In genomic region chr5:14699159-14699558, GRCh38 we compare ENCODE assay signal across 17 cellular contexts. TPM values are rescaled to one million over a fixed set of nuclear protein-coding genes. Genes with fewer than 3 reads are reported as not detected.
DNase-seq lines count a peak whose midpoint lies in the region; ATAC-seq lines count a peak whose summit lies in the region.
"Had no signal": no experiment of that assay in that cellular context is flagged by ENCODE, and none has a peak within 500 bp of the region (broad histone marks: within the 10 kb centered on the region; RNA-seq: fewer than 3 reads in every experiment).

No MANE protein-coding gene starts in this region.

- CTCF ChIA-PET in activated CD4-positive, alpha-beta T cell treated with anti-CD3 and anti-CD28 coated beads for 36 hours (lab: Charles Lee): interaction anchor here (1.0 to 2.4 kb wide), 2 partner anchors 14 to 338 kb away, joined by 4 to 7 read pairs; no protein-coding TSS in a partner anchor

- H3K27me3 Mint-ChIP-seq in activated CD4-positive, alpha-beta T cell treated with anti-CD3 and anti-CD28 coated beads for 36 hours: no peaks in the 10 kb centered on the region
- H3K27me3 Mint-ChIP-seq in stimulated activated naive CD8-positive, alpha-beta T cell treated with anti-CD3 and anti-CD28 coated beads, Interleukin-15, amount 100 ng/mL, for 72 hours: no peaks in the 10 kb centered on the region
- peaks cover 3 to 5% (median 4%) of the 10 kb centered on the region in 3 donors for H3K27me3 Mint-ChIP-seq in immature natural killer cell (ENCODE audit: low read depth in 3 of 3)

- DNase-seq in activated CD4-positive, alpha-beta T cell treated with anti-CD3 and anti-CD28 coated beads for 36 hours: no peak
- DNase-seq in activated CD4-positive, alpha-beta T cell treated with anti-CD3 and anti-CD28 coated beads for 1 hour: no peak
- DNase-seq in stimulated activated naive CD8-positive, alpha-beta T cell treated with anti-CD3 and anti-CD28 coated beads, Interleukin-15, amount 100 ng/mL, for 72 hours: no peak
- DNase-seq in stimulated activated naive CD8-positive, alpha-beta T cell treated with anti-CD3 and anti-CD28 coated beads, Interleukin-15, Interleukin-2, amounts not matched to agents 100 U/mL and 50 U/mL, for 24 hours: no peak
- DNase-seq in immature natural killer cell (no peak), germinal center (ENCODE audit: low spot score) (no peak)
- DNase-seq in activated CD4-positive, CD25-positive, alpha-beta regulatory T cell treated with anti-CD3 and anti-CD28 coated beads, Interleukin-2, amount 50 U/mL, for 72 hours: no peak
- DNase-seq: COR-L47, DMS153, EL, Karpas-422, MM.1S, NCI-H1105, NCI-H1694 treated with DMSO at 0.1 percent for 48 hours, NCI-H446, PC-9 had no signal

- H3K4me1 Mint-ChIP-seq in activated CD4-positive, alpha-beta T cell treated with anti-CD3 and anti-CD28 coated beads for 36 hours: peaks cover 57% of the 10 kb centered on the region
- peaks cover 56% of the 10 kb centered on the region for H3K4me1 Mint-ChIP-seq in stimulated activated naive CD8-positive, alpha-beta T cell treated with anti-CD3 and anti-CD28 coated beads, Interleukin-15, amount 100 ng/mL, for 72 hours
- peaks cover 52 to 53% of the 10 kb centered on the region in 2 donors for H3K4me1 Mint-ChIP-seq in immature natural killer cell

- peak; percentile 34 for ATAC-seq in activated CD4-positive, alpha-beta T cell treated with anti-CD3 and anti-CD28 coated beads for 36 hours
- no peak for ATAC-seq in stimulated activated naive CD8-positive, alpha-beta T cell treated with anti-CD3 and anti-CD28 coated beads, Interleukin-15, amount 100 ng/mL, for 72 hours
- no peak for ATAC-seq in stimulated activated naive CD8-positive, alpha-beta T cell treated with anti-CD3 and anti-CD28 coated beads, Interleukin-15, Interleukin-2, amounts not matched to agents 100 U/mL and 50 U/mL, for 24 hours
- no peak for ATAC-seq in HG02973 (IDR thresholded peaks at IDR 0.05; ENCODE audit: unreplicated experiment)

- H3K9me3 Mint-ChIP-seq in activated CD4-positive, alpha-beta T cell treated with anti-CD3 and anti-CD28 coated beads for 36 hours (ENCODE audit: low read depth): no peaks in the 10 kb centered on the region
- H3K9me3 Mint-ChIP-seq in stimulated activated naive CD8-positive, alpha-beta T cell treated with anti-CD3 and anti-CD28 coated beads, Interleukin-15, amount 100 ng/mL, for 72 hours: no peaks in the 10 kb centered on the region
- no peaks in the 10 kb centered on the region for H3K9me3 Mint-ChIP-seq in immature natural killer cell

- intact Hi-C loops in activated CD4-positive, alpha-beta T cell treated with anti-CD3 and anti-CD28 coated beads for 36 hours (cut with DNase I, micrococcal nuclease): no loop called here

- H3K27ac Mint-ChIP-seq in activated CD4-positive, alpha-beta T cell treated with anti-CD3 and anti-CD28 coated beads for 36 hours: peak overlapping the region; percentile 56
- peak overlapping the region; percentile 14 to 18 for H3K27ac Mint-ChIP-seq in stimulated activated naive CD8-positive, alpha-beta T cell treated with anti-CD3 and anti-CD28 coated beads, Interleukin-15, amount 100 ng/mL, for 72 hours
- peak overlapping the region in 4 of 6 donors; percentile 22 to 65 (median 43) for H3K27ac Mint-ChIP-seq in immature natural killer cell

- POLR2A ChIA-PET in activated CD4-positive, alpha-beta T cell treated with anti-CD3 and anti-CD28 coated beads for 36 hours (lab: Charles Lee): no interaction called here

- H3K36me3 Mint-ChIP-seq in activated CD4-positive, alpha-beta T cell treated with anti-CD3 and anti-CD28 coated beads for 36 hours (ENCODE audit: low read depth): peaks cover 79% of the 10 kb centered on the region
- H3K36me3 Mint-ChIP-seq in immature natural killer cell: peaks cover 11 to 42% (median 21%) of the 10 kb centered on the region in 3 donors

- H3K4me3 Mint-ChIP-seq in activated CD4-positive, alpha-beta T cell treated with anti-CD3 and anti-CD28 coated beads for 36 hours: no peak overlapping the region
- no peak overlapping the region for H3K4me3 Mint-ChIP-seq in stimulated activated naive CD8-positive, alpha-beta T cell treated with anti-CD3 and anti-CD28 coated beads, Interleukin-15, amount 100 ng/mL, for 72 hours
- H3K4me3 Mint-ChIP-seq in immature natural killer cell: no peak overlapping the region

RNA-seq across cellular contexts. Expression of gene OTULIN, which starts 34.6 kb away (rescaled TPM):
- 10 to 100 TPM; 48.0 to 48.2 TPM for total RNA-seq in activated CD4-positive, alpha-beta T cell treated with anti-CD3 and anti-CD28 coated beads for 36 hours
- polyA plus RNA-seq in immature natural killer cell: 10 to 100 TPM; 15.4 to 23.8 (median 20.4) TPM
